In genomic region chr1:113903496-113904291, GRCh38 we compare ENCODE assay signal across 8 cellular contexts. TPM values are rescaled to one million over a fixed set of nuclear protein-coding genes. Genes with fewer than 3 reads are reported as not detected.
DNase-seq lines count a peak whose midpoint lies in the region; ATAC-seq, FAIRE-seq and TF ChIP-seq lines count a peak whose summit lies in the region.

No MANE protein-coding gene starts in this region.

- DNase-seq in AG04449 (ENCODE audit: low read depth, low spot score) (no peak), HCT116 (ENCODE audit: low read depth, low spot score) (no peak), hepatocyte (ENCODE audit: low spot score) (no peak), SKM-1 (lab: John Stamatoyannopoulos, UW; ENCODE audit: unreplicated experiment) (no peak), urothelium cell line (ENCODE audit: low spot score) (no peak)
- DNase-seq in activated T-cell treated with anti-CD3 and anti-CD28 coated beads, Interleukin-2, amount 50 U/mL, for 4 hours = no peak
- DNase-seq in stimulated activated CD4-positive, alpha-beta T cell treated with anti-CD3 and anti-CD28 coated beads, Interleukin-2, amount 100 ng/mL, for 24 hours = peak; percentile 30 to 31

- peaks cover 37% of the 10 kb centered on the region for H3K36me3 Mint-ChIP-seq in activated T-cell treated with anti-CD3 and anti-CD28 coated beads, Interleukin-2, amount 50 U/mL, for 4 hours (ENCODE audit: insufficient read depth)

- H3K9me2 ChIP-seq in HCT116 (ENCODE audit: insufficient read depth) (no peaks in the 10 kb centered on the region), hepatocyte (replicated peaks; ENCODE audit: insufficient read depth) (no peaks in the 10 kb centered on the region)

- H3K27me3 ChIP-seq in HCT116 (ENCODE audit: insufficient read depth, low read length) (no peaks in the 10 kb centered on the region), hepatocyte (no peaks in the 10 kb centered on the region)

- POLR2A ChIA-PET in AG04449 (lab: Yijun Ruan, JAX) = interaction anchor here (0.6 to 3.2 kb wide), 6 partner anchors 26 to 94 kb away, joined by 3 to 46 read pairs (median 3); partner anchors contain the start of genes HIPK1 and RSBN1
- POLR2A ChIA-PET in HCT116 (lab: Charles Lee) = interaction anchor here (0.7 to 3.4 kb wide), 2 partner anchors 21 to 26 kb away, joined by 4 to 24 read pairs; partner anchors contain the start of gene HIPK1

- H3K4me1 ChIP-seq in HCT116 (ENCODE audit: control insufficient read depth in 1 of 2, insufficient read depth in 2 of 2, low read length in 2 of 2) = peaks cover 4 to 15% of the 10 kb centered on the region in 2 experiments; a peak in 3 of 4 replicates
- H3K4me1 ChIP-seq in hepatocyte (ENCODE audit: insufficient read depth) = peaks cover 7% of the 10 kb centered on the region

- H3K4me3 Mint-ChIP-seq in activated T-cell treated with anti-CD3 and anti-CD28 coated beads, Interleukin-2, amount 50 U/mL, for 4 hours = peak overlapping the region; percentile 95

- H3K9me3 ChIP-seq in HCT116 (ENCODE audit: control insufficient read depth in 1 of 2, insufficient read depth in 1 of 2, low read depth in 1 of 2, low read length in 2 of 2) (no peaks in the 10 kb centered on the region), hepatocyte (ENCODE audit: low read depth) (no peaks in the 10 kb centered on the region)

- peaks cover 55% of the 10 kb centered on the region for H3K4me1 Mint-ChIP-seq in activated T-cell treated with anti-CD3 and anti-CD28 coated beads, Interleukin-2, amount 50 U/mL, for 4 hours (ENCODE audit: low read depth)

- no TSS peak for BruUV-seq in HCT116 (replicated peaks; lab: Mats Ljungman, UMichigan)

- H3K27ac ChIP-seq in HCT116 (ENCODE audit: low read depth, low read length) (peak overlapping the region; percentile 83; the same call in 1 of the 2 replicates), hepatocyte (peak overlapping the region; percentile 84)

- H3K4me2 ChIP-seq in HCT116 (ENCODE audit: low read length) (peak overlapping the region; percentile 86), hepatocyte (peak overlapping the region; percentile 78)

- H3K79me2 ChIP-seq in HCT116 (ENCODE audit: insufficient read depth, low read length) (peaks cover 26% of the 10 kb centered on the region), hepatocyte (peaks cover 18% of the 10 kb centered on the region)

- no peak for TF ChIP-seq POLR2A in HCT116 (IDR thresholded peaks at IDR 0.05; ENCODE audit: borderline replicate concordance, extremely low read depth, insufficient read depth, insufficient read length)

- H3K9me3 Mint-ChIP-seq in activated T-cell treated with anti-CD3 and anti-CD28 coated beads, Interleukin-2, amount 50 U/mL, for 4 hours = no peaks in the 10 kb centered on the region

- 46% methylated on average over 7 of the region's 7 CpGs for WGBS in hepatocyte (ENCODE audit: low lambda C conversion rate, missing lambda C conversion rate)

- H4K20me1 ChIP-seq in HCT116 (ENCODE audit: insufficient read depth) (no peaks in the 10 kb centered on the region), hepatocyte (ENCODE audit: insufficient read depth, poor library complexity, severe bottlenecking) (no peaks in the 10 kb centered on the region)

- peak overlapping the region; percentile 94 for H3K4me3 ChIP-seq in AG04449 (ENCODE audit: low read depth, low read length)
- H3K4me3 ChIP-seq in HCT116 (replicated peaks in 1 of 2; ENCODE audit: low read depth in 1 of 2, low read length in 2 of 2) = peak overlapping the region; percentile 99
- H3K4me3 ChIP-seq in hepatocyte = peak overlapping the region; percentile 31

- no peak for TF ChIP-seq RAD21 in HCT116 (IDR thresholded peaks at IDR 0.05; ENCODE audit: low read depth)

- no peaks in the 10 kb centered on the region for H3K27me3 Mint-ChIP-seq in activated T-cell treated with anti-CD3 and anti-CD28 coated beads, Interleukin-2, amount 50 U/mL, for 4 hours (ENCODE audit: low read depth)

- peak overlapping the region; percentile 68 for H3K9ac ChIP-seq in HCT116 (ENCODE audit: low read length)

- peaks cover 6 to 8% of the 10 kb centered on the region in 2 experiments; a peak in 1 of 4 replicates for H3K36me3 ChIP-seq in HCT116 (ENCODE audit: control insufficient read depth in 1 of 2, insufficient read depth in 2 of 2, low read length in 2 of 2)
- no peaks in the 10 kb centered on the region for H3K36me3 ChIP-seq in hepatocyte (replicated peaks; ENCODE audit: insufficient read depth, low read depth)

- CTCF ChIA-PET in AG04449 (lab: Yijun Ruan, JAX) = interaction anchor here (0.7 to 2.0 kb wide), 15 partner anchors 8 to 103 kb away, joined by 3 to 19 read pairs (median 4); partner anchors contain the start of gene HIPK1
- CTCF ChIA-PET in HCT116 (lab: Charles Lee) = no interaction called here

- no peak for FAIRE-seq in urothelium cell line (lab: Jason Lieb, UNC)

- TF ChIP-seq CTCF in AG04449 (IDR thresholded peaks at IDR 0.05; ENCODE audit: insufficient read depth, low read length, missing control alignments) = no peak
- no peak for TF ChIP-seq CTCF in HCT116 (IDR thresholded peaks at IDR 0.05 in 2 of 3, conservative IDR thresholded peaks at IDR 0.05 in 1 of 3; ENCODE audit: borderline replicate concordance in 1 of 3, insufficient read depth in 1 of 3, low read depth in 2 of 3, low read length in 2 of 3)
- TF ChIP-seq CTCF in hepatocyte (IDR thresholded peaks at IDR 0.05; ENCODE audit: poor library complexity) = no peak

- no peak overlapping the region for H2AFZ ChIP-seq in HCT116 (ENCODE audit: low read depth, low read length, poor library complexity, severe bottlenecking)
- peak overlapping the region; percentile 49 for H2AFZ ChIP-seq in hepatocyte

- intact Hi-C loops in HCT116 (cut with micrococcal nuclease) = loop anchor here (5.0 to 10.0 kb wide), 2 partner anchors 66 to 769 kb away; no protein-coding TSS in a partner anchor

- RAD21 ChIA-PET in HCT116 (lab: Charles Lee; ENCODE audit: low non-redundant PET in 1 of 2, low total read pairs in 2 of 2, uncharacterized antibody in 2 of 2, unreplicated experiment in 2 of 2) = interaction anchor here in 1 of 2 experiments (0.7 kb wide), 1 partner anchor 48 kb away, joined by 3 read pairs; no protein-coding TSS in a partner anchor

- no peak for ATAC-seq in HCT116
- no peak for ATAC-seq in activated T-cell treated with anti-CD3 and anti-CD28 coated beads, Interleukin-2, amount 50 U/mL, for 4 hours
- no peak for ATAC-seq in HG03469 (IDR thresholded peaks at IDR 0.05; ENCODE audit: unreplicated experiment)

TF ChIP-seq in HCT116, 20 proteins besides CTCF, POLR2A, EP300 and RAD21 (continues in another document):
- TF ChIP-seq, protein P1, sequence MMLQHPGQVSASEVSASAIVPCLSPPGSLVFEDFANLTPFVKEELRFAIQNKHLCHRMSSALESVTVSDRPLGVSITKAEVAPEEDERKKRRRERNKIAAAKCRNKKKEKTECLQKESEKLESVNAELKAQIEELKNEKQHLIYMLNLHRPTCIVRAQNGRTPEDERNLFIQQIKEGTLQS (IDR thresholded peaks at IDR 0.05) = no peak
- TF ChIP-seq TCF7L2 (IDR thresholded peaks at IDR 0.05; ENCODE audit: borderline replicate concordance, extremely low read depth, insufficient read depth, insufficient read length) = no peak
- no peak for TF ChIP-seq FOSL1 (IDR thresholded peaks at IDR 0.05; ENCODE audit: low read depth)
- TF ChIP-seq EGR1 (IDR thresholded peaks at IDR 0.05; ENCODE audit: low read depth) = no peak
- no peak for TF ChIP-seq MAX (IDR thresholded peaks at IDR 0.05)
- TF ChIP-seq EZH2phosphoT487 (IDR thresholded peaks at IDR 0.05; ENCODE audit: borderline replicate concordance) = no peak
- TF ChIP-seq EZH2 (IDR thresholded peaks at IDR 0.05) = no peak
- TF ChIP-seq CEBPB (IDR thresholded peaks at IDR 0.05; ENCODE audit: low read depth) = no peak
- no peak for TF ChIP-seq CBX3 (IDR thresholded peaks at IDR 0.05; ENCODE audit: low read depth)
- TF ChIP-seq ZNF274 (IDR thresholded peaks at IDR 0.05; ENCODE audit: low read depth, low read length) = no peak
- TF ChIP-seq ZFX (IDR thresholded peaks at IDR 0.05) = no peak

RNA-seq across cellular contexts. Expression of gene AP4B1, which starts 0.9 kb away (rescaled TPM):
- total RNA-seq in HCT116 (2021; ENCODE audit: unreplicated experiment) (11.1 TPM), hepatocyte (9.8 and 11.4 TPM in 2 replicates)
- polyA plus RNA-seq in HCT116 (2012) = 7.6 and 9.0 TPM in 2 replicates
- 10 to 100 TPM; 32.2 to 36.3 (median 32.3) TPM for total RNA-seq in activated T-cell treated with anti-CD3 and anti-CD28 coated beads, Interleukin-2, amount 50 U/mL, for 4 hours
- polyA plus RNA-seq in hepatocyte = 11.1 and 12.0 TPM in 2 replicates

RNA-seq across cellular contexts. Expression of gene DCLRE1B, which starts 1.4 kb away (rescaled TPM):
- total RNA-seq in HCT116 (2021; ENCODE audit: unreplicated experiment) (13.4 TPM), hepatocyte (6.0 and 6.6 TPM in 2 replicates)
- 5.6 and 8.4 TPM in 2 replicates for polyA plus RNA-seq in HCT116 (2012)
- 10 to 100 TPM; 22.0 to 23.2 (median 22.2) TPM for total RNA-seq in activated T-cell treated with anti-CD3 and anti-CD28 coated beads, Interleukin-2, amount 50 U/mL, for 4 hours
- 3.6 and 4.6 TPM in 2 replicates for polyA plus RNA-seq in hepatocyte

RNA-seq across cellular contexts. Expression of gene BCL2L15, which starts 16.3 kb away (rescaled TPM):
- total RNA-seq in HCT116 (2021; ENCODE audit: unreplicated experiment) (0.54 TPM), hepatocyte (0.80 and 3.0 TPM in 2 replicates)
- 0.26 and 1.5 TPM in 2 replicates for polyA plus RNA-seq in HCT116 (2012)
- total RNA-seq in activated T-cell treated with anti-CD3 and anti-CD28 coated beads, Interleukin-2, amount 50 U/mL, for 4 hours = 1 to 10 TPM in 2 of 3 donors, under 1 TPM in 1; 0.74 to 1.6 (median 1.4) TPM
- 0.66 and 0.84 TPM in 2 replicates for polyA plus RNA-seq in hepatocyte

RNA-seq across cellular contexts. Expression of gene HIPK1, which starts 25.4 kb away (rescaled TPM):
- total RNA-seq in HCT116 (2021; ENCODE audit: unreplicated experiment) (40.1 TPM), hepatocyte (31.6 and 34.1 TPM in 2 replicates)
- 16.8 and 19.0 TPM in 2 replicates for polyA plus RNA-seq in HCT116 (2012)
- total RNA-seq in activated T-cell treated with anti-CD3 and anti-CD28 coated beads, Interleukin-2, amount 50 U/mL, for 4 hours = 10 to 100 TPM; 63.6 to 67.1 (median 63.6) TPM
- polyA plus RNA-seq in hepatocyte = 8.7 and 12.1 TPM in 2 replicates

RNA-seq across cellular contexts. Expression of gene PTPN22, which starts 32.2 kb away (rescaled TPM):
- total RNA-seq in HCT116 (2021; ENCODE audit: unreplicated experiment) (0.17 TPM), hepatocyte (0.17 TPM in 1 of 2 replicates, not detected in the other)
- 0.08 TPM in 1 of 2 replicates, not detected in the other for polyA plus RNA-seq in HCT116 (2012)
- total RNA-seq in activated T-cell treated with anti-CD3 and anti-CD28 coated beads, Interleukin-2, amount 50 U/mL, for 4 hours = 10 to 100 TPM; 39.9 to 49.3 (median 46.8) TPM
- polyA plus RNA-seq in hepatocyte = 0.47 TPM in 1 of 2 replicates, not detected in the other

Comparison
In these comparisons a context has a peak if more than half of its experiments do, and no peak if none do; other contexts are left out.
1. DNase-seq: peak in stimulated activated CD4-positive, alpha-beta T cell treated with anti-CD3 and anti-CD28 coated beads, Interleukin-2, amount 100 ng/mL, for 24 hours (2 of 2); none in AG04449 (single experiment), HCT116 (single experiment), activated T-cell treated with anti-CD3 and anti-CD28 coated beads, Interleukin-2, amount 50 U/mL, for 4 hours (single experiment), hepatocyte (single experiment), SKM-1 (single experiment) and urothelium cell line (single experiment).
2. H3K4me3 ChIP-seq: peak in every context shown above with its lines; median percentile 99 in HCT116; 94 in AG04449; 31 in hepatocyte.